Comparison of ENCODE assay signal across 20 cellular contexts in the genomic region with DNA sequence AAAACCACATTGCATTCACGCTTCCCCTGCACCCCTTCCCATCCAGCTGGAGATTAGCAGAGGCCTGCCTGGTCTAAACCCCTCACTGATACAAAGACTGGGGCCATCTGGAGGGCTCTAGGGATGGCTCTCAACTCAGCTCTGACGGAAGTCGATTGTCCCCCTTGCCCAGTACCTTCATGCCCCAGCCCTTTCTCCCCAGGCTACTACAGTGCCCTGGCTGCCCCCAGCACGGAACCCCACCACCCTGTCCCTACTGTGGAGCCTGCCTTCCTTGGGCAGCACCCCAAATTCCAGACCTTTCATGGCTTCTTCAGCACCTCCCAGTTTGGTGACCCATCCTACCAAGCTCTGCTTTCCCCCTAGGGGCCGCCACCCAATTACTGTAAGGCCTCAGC.
"Had no signal": no experiment of that assay in that cellular context is flagged by ENCODE, and none has a peak within 500 bp of the region (broad histone marks: within the 10 kb centered on the region; RNA-seq: fewer than 3 reads in every experiment).

No MANE protein-coding gene starts in this region.

- H3K4me3 ChIP-seq: adrenal gland, cardiac muscle cell, esophagus squamous epithelium, prostate gland had no signal

- FAIRE-seq: colon, small intestine had no signal

- H3K27me3 ChIP-seq: adrenal gland, cardiac muscle cell, esophagus squamous epithelium had no signal

- H3K36me3 Mint-ChIP-seq: memory B cell, natural killer cell, type B pancreatic cell had no signal

- H3K36me3 ChIP-seq: adrenal gland, cardiac muscle cell, esophagus squamous epithelium, prostate gland had no signal

- H3K4me1 ChIP-seq: prostate gland had no signal

- H3K27ac Mint-ChIP-seq: activated T-helper 2 cell treated with anti-CD3 and anti-CD28 coated beads, Interferon-gamma antibody, Interleukin-2, Interleukin-4, amounts not matched to agents 10 μg/mL and 5 μg/mL and 100 μg/mL, durations not matched to agents 14 hours and 24 hours and 36 hours; memory B cell; natural killer cell; stimulated activated naive CD8-positive, alpha-beta T cell treated with anti-CD3 and anti-CD28 coated beads, Interleukin-15, Interleukin-2, amounts not matched to agents 100 ng/mL and 50 ng/mL, for 24 hours; type B pancreatic cell had no signal

- H3K27me3 Mint-ChIP-seq: activated CD4-positive, alpha-beta T cell treated with anti-CD3 and anti-CD28 coated beads, Interleukin-2, amount 10 ng/mL, durations not matched to agents 7 days and 5 days; memory B cell; stimulated activated naive CD8-positive, alpha-beta T cell treated with anti-CD3 and anti-CD28 coated beads, Interleukin-15, Interleukin-2, amounts not matched to agents 100 ng/mL and 50 ng/mL, for 24 hours; type B pancreatic cell had no signal

- H3K9me3 ChIP-seq: adrenal gland, esophagus squamous epithelium, prostate gland had no signal

- H3K27ac ChIP-seq: adrenal gland, cardiac muscle cell, esophagus squamous epithelium, prostate gland had no signal

- DNase-seq: activated CD4-positive, alpha-beta T cell treated with anti-CD3 and anti-CD28 coated beads, Interleukin-2, amount 10 ng/mL, durations not matched to agents 7 days and 5 days; activated naive CD4-positive, alpha-beta T cell treated with anti-CD3 and anti-CD28 coated beads, Interleukin-2, amount 50 U/mL, for 16 hours; adrenal gland; esophagus squamous epithelium; hypothalamus; kidney glomerular epithelial cell; left ventricle myocardium superior; natural killer cell; occipital lobe; right cardiac atrium; small intestine; stimulated activated CD4-positive, alpha-beta T cell treated with anti-CD3 and anti-CD28 coated beads, Interleukin-4, amount 100 ng/mL, for 24 hours; SW 1271 had no signal

- ATAC-seq: left ventricle myocardium superior, natural killer cell, right cardiac atrium had no signal

- H3K4me3 Mint-ChIP-seq: activated CD4-positive, alpha-beta T cell treated with anti-CD3 and anti-CD28 coated beads, Interleukin-2, amount 10 ng/mL, durations not matched to agents 7 days and 5 days; memory B cell; natural killer cell; stimulated activated naive CD8-positive, alpha-beta T cell treated with anti-CD3 and anti-CD28 coated beads, Interleukin-15, Interleukin-2, amounts not matched to agents 100 ng/mL and 50 ng/mL, for 24 hours; type B pancreatic cell had no signal

- H3K9me3 Mint-ChIP-seq: activated CD4-positive, alpha-beta T cell treated with anti-CD3 and anti-CD28 coated beads, Interleukin-2, amount 10 ng/mL, durations not matched to agents 7 days and 5 days; activated T-helper 2 cell treated with anti-CD3 and anti-CD28 coated beads, Interferon-gamma antibody, Interleukin-2, Interleukin-4, amounts not matched to agents 10 μg/mL and 5 μg/mL and 100 μg/mL, durations not matched to agents 14 hours and 24 hours and 36 hours; memory B cell; natural killer cell; stimulated activated naive CD8-positive, alpha-beta T cell treated with anti-CD3 and anti-CD28 coated beads, Interleukin-15, Interleukin-2, amounts not matched to agents 100 ng/mL and 50 ng/mL, for 24 hours had no signal
